8 cellular contexts compared by ENCODE assay signal in genomic region chr17:81518113-81518784, GRCh38. TPM values are rescaled to one million over a fixed set of nuclear protein-coding genes. Genes with fewer than 3 reads are reported as not detected.
DNase-seq lines count a peak whose midpoint lies in the region; ATAC-seq and TF ChIP-seq lines count a peak whose summit lies in the region.

No MANE protein-coding gene starts in this region.

- H3K9me3 Mint-ChIP-seq in T-helper 2 cell treated with Interferon-gamma antibody and Interleukin-4, amounts not matched to agents 5 μg/mL and 100 μg/mL, for 36 hours: no peaks in the 10 kb centered on the region

- no peaks in the 10 kb centered on the region for H3K9me3 ChIP-seq in thoracic aorta
- no peaks in the 10 kb centered on the region for H3K9me3 ChIP-seq in effector memory CD4-positive, alpha-beta T cell (ENCODE audit: control insufficient read depth, low read length)

- DNase-seq in T-helper 2 cell treated with Interferon-gamma antibody and Interleukin-4, amounts not matched to agents 5 μg/mL and 100 μg/mL, for 36 hours (ENCODE audit: low spot score): no peak
- DNase-seq in T-helper 2 cell (no peak), islet precursor cell (peak; percentile 94), thoracic aorta (ENCODE audit: low spot score) (no peak), NCI-H1092 treated with DMSO at 0.1 percent for 48 hours (lab: John Stamatoyannopoulos, UW) (no peak)
- DNase-seq in activated CD8-positive, alpha-beta memory T cell treated with anti-CD3 and anti-CD28 coated beads, Interleukin-2, amount 50 U/mL, for 48 hours: peak; percentile 53
- DNase-seq in stimulated activated CD4-positive, alpha-beta T cell treated with anti-CD3 and anti-CD28 coated beads, Interleukin-2, amount 100 ng/mL, for 48 hours: no peak
- no peak for DNase-seq in effector memory CD4-positive, alpha-beta T cell

- no peak for TF ChIP-seq CTCF in thoracic aorta (IDR thresholded peaks at IDR 0.05)

- no peaks in the 10 kb centered on the region for H3K27me3 ChIP-seq in thoracic aorta (replicated peaks; ENCODE audit: insufficient read depth)
- H3K27me3 ChIP-seq in effector memory CD4-positive, alpha-beta T cell (replicated peaks; ENCODE audit: control insufficient read depth, insufficient read depth, low read length, poor library complexity, severe bottlenecking): no peaks in the 10 kb centered on the region

- H3K27ac Mint-ChIP-seq in T-helper 2 cell treated with Interferon-gamma antibody and Interleukin-4, amounts not matched to agents 5 μg/mL and 100 μg/mL, for 36 hours: no peak overlapping the region

- ATAC-seq in thoracic aorta (ENCODE audit: insufficient number of reproducible peaks, low FRiP score, low read depth): no peak

- peaks cover 5% of the 10 kb centered on the region for H3K27me3 Mint-ChIP-seq in T-helper 2 cell treated with Interferon-gamma antibody and Interleukin-4, amounts not matched to agents 5 μg/mL and 100 μg/mL, for 36 hours (ENCODE audit: low read depth)

- H3K4me1 ChIP-seq in thoracic aorta (ENCODE audit: control insufficient read depth in 1 of 2, low read depth in 2 of 2): peaks cover 36 to 52% of the 10 kb centered on the region in 2 donors
- peaks cover 40% of the 10 kb centered on the region for H3K4me1 ChIP-seq in effector memory CD4-positive, alpha-beta T cell (ENCODE audit: control insufficient read depth, insufficient read depth, low read length, poor library complexity, severe bottlenecking)

- H3K36me3 ChIP-seq in thoracic aorta: no peaks in the 10 kb centered on the region
- H3K36me3 ChIP-seq in effector memory CD4-positive, alpha-beta T cell (ENCODE audit: control insufficient read depth, insufficient read depth, low read length): no peaks in the 10 kb centered on the region

- H3K4me1 Mint-ChIP-seq in T-helper 2 cell treated with Interferon-gamma antibody and Interleukin-4, amounts not matched to agents 5 μg/mL and 100 μg/mL, for 36 hours (ENCODE audit: low read depth): peaks cover 21% of the 10 kb centered on the region

- H3K27ac ChIP-seq in thoracic aorta: peak overlapping the region; percentile 99 to 100
- no peak overlapping the region for H3K27ac ChIP-seq in effector memory CD4-positive, alpha-beta T cell (ENCODE audit: insufficient read depth, low read length, poor library complexity, severe bottlenecking)

- peaks cover 2% of the 10 kb centered on the region for H3K36me3 Mint-ChIP-seq in T-helper 2 cell treated with Interferon-gamma antibody and Interleukin-4, amounts not matched to agents 5 μg/mL and 100 μg/mL, for 36 hours (ENCODE audit: low read depth)

- H3K4me3 ChIP-seq in thoracic aorta: peak overlapping the region; percentile 99
- no peak overlapping the region for H3K4me3 ChIP-seq in effector memory CD4-positive, alpha-beta T cell (ENCODE audit: insufficient read depth, low read depth, low read length, poor library complexity, severe bottlenecking)

- peak overlapping the region; percentile 65 for H3K4me3 Mint-ChIP-seq in T-helper 2 cell treated with Interferon-gamma antibody and Interleukin-4, amounts not matched to agents 5 μg/mL and 100 μg/mL, for 36 hours

RNA-seq across cellular contexts. Expression of gene ACTG1, which starts 5.7 kb away (rescaled TPM):
- total RNA-seq in thoracic aorta: 1,000 to 10,000 TPM; 4,421 to 4,935 TPM

RNA-seq across cellular contexts. Expression of gene FSCN2, which starts 9.9 kb away (rescaled TPM):
- 1 to 10 TPM; 4.2 to 9.2 TPM for total RNA-seq in thoracic aorta

RNA-seq across cellular contexts. Expression of gene FAAP100, which starts 33.9 kb away (rescaled TPM):
- 10 to 100 TPM; 43.2 to 57.9 TPM for total RNA-seq in thoracic aorta

Comparison
In these comparisons a context has a peak if more than half of its experiments do, and no peak if none do; other contexts are left out.
1. DNase-seq: peak in activated CD8-positive, alpha-beta memory T cell treated with anti-CD3 and anti-CD28 coated beads, Interleukin-2, amount 50 U/mL, for 48 hours (single experiment) and islet precursor cell (single experiment); none in T-helper 2 cell treated with Interferon-gamma antibody and Interleukin-4, amounts not matched to agents 5 μg/mL and 100 μg/mL, for 36 hours (single experiment), T-helper 2 cell (0 of 5), thoracic aorta (single experiment), stimulated activated CD4-positive, alpha-beta T cell treated with anti-CD3 and anti-CD28 coated beads, Interleukin-2, amount 100 ng/mL, for 48 hours (0 of 2), effector memory CD4-positive, alpha-beta T cell (0 of 3) and NCI-H1092 treated with DMSO at 0.1 percent for 48 hours (single experiment).